19 cellular contexts compared by ENCODE assay signal in genomic region chr2:173876833-173877413, GRCh38.
DNase-seq lines count a peak whose midpoint lies in the region; ATAC-seq, FAIRE-seq and TF ChIP-seq lines count a peak whose summit lies in the region.
"Had no signal": no experiment of that assay in that cellular context is flagged by ENCODE, and none has a peak within 500 bp of the region (broad histone marks: within the 10 kb centered on the region; RNA-seq: fewer than 3 reads in every experiment).

No MANE protein-coding gene starts in this region.

- H3K23ac ChIP-seq in H1 (ENCODE audit: insufficient read length) (no peak overlapping the region), neuronal stem cell (ENCODE audit: low read depth, low read length, poor library complexity) (no peak overlapping the region)

- no peaks in the 10 kb centered on the region; the same call in 1 of the 2 replicates for H3K79me2 ChIP-seq in Karpas-422 (ENCODE audit: low read length)
- no peaks in the 10 kb centered on the region for H3K79me2 ChIP-seq in H1 (ENCODE audit: control insufficient read depth in 1 of 2, insufficient read depth in 2 of 2, low read length in 2 of 2)

- H3K9ac ChIP-seq in BLaER1 = peak overlapping the region; percentile 0; the same call in 1 of the 2 replicates
- H3K9ac ChIP-seq in Karpas-422 (ENCODE audit: low read length) = peak overlapping the region; percentile 1; the same call in 1 of the 2 replicates
- H3K9ac ChIP-seq in H1 (replicated peaks in 1 of 4; ENCODE audit: extremely low read depth in 1 of 4, low read depth in 3 of 4, low read length in 3 of 4) = no peak overlapping the region
- no peak overlapping the region for H3K9ac ChIP-seq in neuronal stem cell (ENCODE audit: low read depth, low read length, poor library complexity)

- no peak for TF ChIP-seq EP300 in H1 (IDR thresholded peaks at IDR 0.05; ENCODE audit: borderline replicate concordance in 1 of 2, low read depth in 2 of 2, low read length in 2 of 2)

- H2BK120ac ChIP-seq in H1 (replicated peaks; ENCODE audit: low read depth, low read length) (no peak overlapping the region), neuronal stem cell (ENCODE audit: low read depth, low read length) (no peak overlapping the region)

- CTCF ChIA-PET in H1 (lab: Charles Lee; ENCODE audit: partially characterized antibody) = interaction anchor here (0.6 to 3.3 kb wide), 4 partner anchors 14 to 104 kb away, joined by 3 to 12 read pairs (median 5); no protein-coding TSS in a partner anchor

- H2BK20ac ChIP-seq in H1 (ENCODE audit: low read length) = no peak overlapping the region

- H2AK5ac ChIP-seq in H1 (ENCODE audit: low read depth, low read length) (no peak overlapping the region), neuronal stem cell (ENCODE audit: low read depth, low read length) (no peak overlapping the region)

- H4K91ac ChIP-seq in H1 (replicated peaks; ENCODE audit: insufficient read length, low read length) (no peak overlapping the region), neuronal stem cell (ENCODE audit: low read depth, low read length, poor library complexity) (no peak overlapping the region)

- peak overlapping the region; percentile 91 for H3K27ac ChIP-seq in BLaER1
- H3K27ac ChIP-seq in Karpas-422 (ENCODE audit: low read length) = peak overlapping the region; percentile 98
- no peak overlapping the region for H3K27ac ChIP-seq in H1 (ENCODE audit: low read depth, low read length)
- no peak overlapping the region for H3K27ac ChIP-seq in neuronal stem cell (replicated peaks; ENCODE audit: low read length)
- H3K27ac ChIP-seq: HL-60 had no signal

- no peaks in the 10 kb centered on the region for H3K9me2 ChIP-seq in Karpas-422 (replicated peaks; ENCODE audit: insufficient read depth, low read length)

- no peak overlapping the region for H3K14ac ChIP-seq in H1 (ENCODE audit: insufficient read length)
- H3K14ac ChIP-seq in neuronal stem cell (ENCODE audit: low read length) = no peak overlapping the region

- H2BK15ac ChIP-seq in H1 (ENCODE audit: low read length) = no peak overlapping the region; the same call in 1 of the 2 replicates
- H2BK15ac ChIP-seq in neuronal stem cell (ENCODE audit: low read length) = no peak overlapping the region

- H4K20me1 ChIP-seq in BLaER1 (no peaks in the 10 kb centered on the region), Karpas-422 (ENCODE audit: insufficient read depth, low read depth, low read length) (no peaks in the 10 kb centered on the region), H1 (replicated peaks in 1 of 2; ENCODE audit: control insufficient read depth in 1 of 2, insufficient read depth in 2 of 2, low read length in 2 of 2) (no peaks in the 10 kb centered on the region)

- H3K4me3 ChIP-seq in BLaER1 (no peak overlapping the region; the same call in 1 of the 2 replicates), Karpas-422 (ENCODE audit: low read length) (no peak overlapping the region), H1 (ENCODE audit: extremely low read depth in 1 of 4, insufficient read depth in 2 of 4, low read depth in 3 of 4, low read length in 4 of 4) (no peak overlapping the region), neuronal stem cell (ENCODE audit: low read length in 2 of 2) (no peak overlapping the region)

- H3K4me2 ChIP-seq in BLaER1 = peak overlapping the region; percentile 89
- H3K4me2 ChIP-seq in Karpas-422 (ENCODE audit: low read depth, low read length, poor library complexity, severe bottlenecking) = no peak overlapping the region
- H3K4me2 ChIP-seq in H1 (ENCODE audit: insufficient read depth in 1 of 2, low read depth in 2 of 2, low read length in 2 of 2) = no peak overlapping the region
- H3K4me2 ChIP-seq in neuronal stem cell (ENCODE audit: insufficient read depth, low read length, poor library complexity, severe bottlenecking) = no peak overlapping the region

- no peak overlapping the region for H3K56ac ChIP-seq in H1 (replicated peaks; ENCODE audit: insufficient read length, low read depth, low read length)

- H3K9me3 ChIP-seq in BLaER1 (no peaks in the 10 kb centered on the region), Karpas-422 (ENCODE audit: low read length) (no peaks in the 10 kb centered on the region), H1 (ENCODE audit: insufficient read depth in 2 of 2, low read depth in 1 of 2, low read length in 1 of 2) (no peaks in the 10 kb centered on the region), neuronal stem cell (replicated peaks in 1 of 2; ENCODE audit: control insufficient read depth in 2 of 2, insufficient read depth in 1 of 2, low read depth in 1 of 2, low read length in 2 of 2) (no peaks in the 10 kb centered on the region)

- H3K4ac ChIP-seq in H1 (replicated peaks; ENCODE audit: insufficient read length, low read depth, low read length) = no peak overlapping the region
- H3K4ac ChIP-seq in neuronal stem cell (ENCODE audit: low read length) = no peak overlapping the region

- H4K8ac ChIP-seq in H1 (ENCODE audit: extremely low read depth, insufficient read depth, low read length) = no peak overlapping the region
- H4K8ac ChIP-seq in neuronal stem cell (ENCODE audit: low read depth, low read length) = no peak overlapping the region

- no peak for ATAC-seq in HG02610 (IDR thresholded peaks at IDR 0.05; ENCODE audit: unreplicated experiment)
- ATAC-seq: HCT116 had no signal

- no peaks in the 10 kb centered on the region for H3K36me3 ChIP-seq in BLaER1
- H3K36me3 ChIP-seq in Karpas-422 (ENCODE audit: insufficient read depth, low read length) = no peaks in the 10 kb centered on the region
- no peaks in the 10 kb centered on the region for H3K36me3 ChIP-seq in H1 (ENCODE audit: control insufficient read depth in 2 of 4, insufficient read depth in 4 of 4, low read length in 3 of 4)
- H3K36me3 ChIP-seq in neuronal stem cell (replicated peaks in 1 of 2; ENCODE audit: control insufficient read depth in 2 of 2, insufficient read depth in 2 of 2, low read length in 2 of 2) = no peaks in the 10 kb centered on the region

- no peak for TF ChIP-seq POLR2A in H1 (IDR thresholded peaks at IDR 0.05; ENCODE audit: control extremely low read depth in 1 of 2, low read depth in 2 of 2, low read length in 2 of 2)

- H2BK12ac ChIP-seq in H1 (ENCODE audit: low read depth, low read length) (no peak overlapping the region), neuronal stem cell (ENCODE audit: low read length) (no peak overlapping the region)

- H3K27me3 ChIP-seq in BLaER1 (no peaks in the 10 kb centered on the region), Karpas-422 (ENCODE audit: low read length) (no peaks in the 10 kb centered on the region), H1 (replicated peaks in 1 of 4; ENCODE audit: control insufficient read depth in 3 of 4, extremely low read depth in 1 of 4, insufficient read depth in 3 of 4, low read length in 3 of 4) (no peaks in the 10 kb centered on the region), neuronal stem cell (ENCODE audit: control insufficient read depth in 3 of 3, insufficient read depth in 3 of 3, low read depth in 1 of 3, low read length in 3 of 3) (no peaks in the 10 kb centered on the region)

- H3K23me2 ChIP-seq in H1 (ENCODE audit: low read depth, low read length) = no peaks in the 10 kb centered on the region

- no peak overlapping the region for H2BK5ac ChIP-seq in H1 (ENCODE audit: low read depth, low read length)
- no peak overlapping the region for H2BK5ac ChIP-seq in neuronal stem cell (ENCODE audit: low read length)

- no peak for TF ChIP-seq CTCF in H1 (IDR thresholded peaks at IDR 0.05; ENCODE audit: control extremely low read depth in 1 of 3, insufficient read depth in 1 of 3, low read depth in 1 of 3, low read length in 3 of 3)

- H4K5ac ChIP-seq in H1 (ENCODE audit: insufficient read length, low read depth, low read length) = no peak overlapping the region

- POLR2A ChIA-PET in H1 (lab: Charles Lee; ENCODE audit: partially characterized antibody) = no interaction called here

- no peak for DNase-seq in Karpas-422
- DNase-seq in H1 (ENCODE audit: low read depth in 1 of 2, low spot score in 2 of 2) = no peak
- DNase-seq in neuronal stem cell (ENCODE audit: low spot score) = no peak
- DNase-seq in RCC 7860 (ENCODE audit: low spot score) = no peak
- DNase-seq in T1000 (lab: John Stamatoyannopoulos, UW) = no peak
- DNase-seq: 8988T; AML-193; C1 segment of cervical spinal cord; CD4-positive, alpha-beta memory T cell; COR-L47; DND-41; GF-D8 had no signal

- WGBS in H1 (ENCODE audit: extremely low coverage in 1 of 2, insufficient coverage in 1 of 2, insufficient read length in 1 of 2, insufficient replicate concordance in 2 of 2, low coverage in 1 of 2, low lambda C conversion rate in 2 of 2, missing lambda C conversion rate in 1 of 2), 2 experiments = 89% methylated on average over 9 of the region's 9 CpGs; no CpG with 5 or more reads in 1 of the 2 experiments
- WGBS in neuronal stem cell (ENCODE audit: extremely low coverage in 2 of 2, insufficient read length in 2 of 2, insufficient replicate concordance in 1 of 2), 2 donors = no CpG with 5 or more reads among the region's 9 CpGs

- no peak; a peak in 1 of 4 replicates for TF ChIP-seq RAD21 in H1 (IDR thresholded peaks at IDR 0.05 in 1 of 2, conservative IDR thresholded peaks at IDR 0.05 in 1 of 2; ENCODE audit: low read depth in 2 of 2, low read length in 2 of 2)

- H3K18ac ChIP-seq in H1 (ENCODE audit: extremely low read depth, low read length) (no peak overlapping the region), neuronal stem cell (ENCODE audit: low read length) (peak overlapping the region; percentile 5)

- H3K4me1 ChIP-seq in BLaER1 (peaks cover 95% of the 10 kb centered on the region), Karpas-422 (ENCODE audit: low read length) (peaks cover 96% of the 10 kb centered on the region), H1 (replicated peaks in 1 of 4; ENCODE audit: control insufficient read depth in 3 of 4, insufficient read depth in 4 of 4, low read length in 3 of 4) (peaks cover 0 to 3% (median 0%) of the 10 kb centered on the region in 4 experiments; a peak in 1 of 7 replicates), neuronal stem cell (ENCODE audit: control insufficient read depth in 2 of 2, insufficient read depth in 1 of 2, low read depth in 1 of 2, low read length in 2 of 2) (peaks cover 0 to 2% of the 10 kb centered on the region in 2 donors)

- H3K79me1 ChIP-seq in H1 (ENCODE audit: low read depth, low read length) = no peaks in the 10 kb centered on the region
- H3K79me1 ChIP-seq in neuronal stem cell (ENCODE audit: low read depth, low read length) = no peaks in the 10 kb centered on the region

- no peak for FAIRE-seq in H1 (lab: Jason Lieb, UNC)
- no peak for FAIRE-seq in RCC 7860 (lab: Jason Lieb, UNC)
- FAIRE-seq: D721Med, GM19239, H54 had no signal

- H2AFZ ChIP-seq in Karpas-422 (ENCODE audit: low read length) = no peak overlapping the region
- H2AFZ ChIP-seq in H1 (ENCODE audit: low read length) = peak overlapping the region; percentile 87
- peak overlapping the region; percentile 32 for H2AFZ ChIP-seq in neuronal stem cell (ENCODE audit: low read length)

TF ChIP-seq in H1, 55 proteins besides CTCF, POLR2A, EP300 and RAD21 (continues in another document):
- no peak for TF ChIP-seq TAF1 (IDR thresholded peaks at IDR 0.05; ENCODE audit: low read depth, low read length)
- no peak for TF ChIP-seq SIRT6 (IDR thresholded peaks at IDR 0.05; ENCODE audit: low read length)

Comparison
In these comparisons a context has a peak if more than half of its experiments do, and no peak if none do; other contexts are left out.
1. H3K27ac ChIP-seq: peak in BLaER1 (single experiment) and Karpas-422 (single experiment); none in H1 (single experiment) and neuronal stem cell (single experiment).
2. H3K9ac ChIP-seq: peak in BLaER1 (single experiment) and Karpas-422 (single experiment); none in H1 (0 of 4) and neuronal stem cell (single experiment).